ENCODE assay signal across 27 cellular contexts in genomic region chrY:9124623-9125022, GRCh38.
"Had no signal": no experiment of that assay in that cellular context is flagged by ENCODE, and none has a peak within 500 bp of the region (broad histone marks: within the 10 kb centered on the region; RNA-seq: fewer than 3 reads in every experiment).

No MANE protein-coding gene starts in this region.

- H3K4me3 ChIP-seq: lower lobe of right lung, pancreas, prostate gland, skin epidermis, stomach, testis, thyroid gland, transverse colon, upper lobe of left lung, vagina had no signal

- H3K27ac ChIP-seq: lower lobe of right lung, pancreas, prostate gland, skin epidermis, stomach, testis, thyroid gland, transverse colon, upper lobe of left lung, vagina had no signal

- ATAC-seq: left cardiac atrium; left lobe of liver; lower lobe of right lung; naive thymus-derived CD8-positive, alpha-beta T cell; pancreas; right cardiac atrium; sciatic nerve; stimulated activated naive B cell treated with anti-CD40 and anti-IgM and Interleukin-4, amounts not matched to agents 10 μg/mL and 1 μg/mL and 100 μg/mL, for 72 hours; stimulated activated naive CD8-positive, alpha-beta T cell treated with anti-CD3 and anti-CD28 coated beads, Interleukin-15, Interleukin-2, amounts not matched to agents 100 U/mL and 50 U/mL, for 24 hours had no signal

- DNase-seq: kidney glomerular epithelial cell; left cardiac atrium; lower lobe of right lung; mammary epithelial cell; mesenchymal stem cell; naive thymus-derived CD8-positive, alpha-beta T cell; nucleus accumbens; pancreas; posterior cingulate gyrus; retina; right cardiac atrium; stimulated activated CD4-positive, alpha-beta T cell treated with anti-CD3 and anti-CD28 coated beads, Interleukin-12 subunit alpha, Interleukin-12 subunit beta, amount 100 ng/mL, for 4 hours; stimulated activated CD4-positive, alpha-beta T cell treated with anti-CD3 and anti-CD28 coated beads, Interleukin-15, amount 100 ng/mL, for 24 hours; stimulated activated CD4-positive, alpha-beta T cell treated with anti-CD3 and anti-CD28 coated beads, Interleukin-2, amount 100 ng/mL, for 24 hours; stimulated activated CD4-positive, alpha-beta T cell treated with anti-CD3 and anti-CD28 coated beads, Interleukin-4, amount 100 ng/mL, for 1 hour; stimulated activated naive B cell treated with anti-CD40 and anti-IgM and Interleukin-4, amounts not matched to agents 10 μg/mL and 1 μg/mL and 100 μg/mL, for 72 hours; stimulated activated naive CD8-positive, alpha-beta T cell treated with anti-CD3 and anti-CD28 coated beads, Interleukin-15, Interleukin-2, amounts not matched to agents 100 U/mL and 50 U/mL, for 24 hours; stomach; testis; thyroid gland; transverse colon; upper lobe of left lung had no signal

- H3K9me3 ChIP-seq: lower lobe of right lung, pancreas, prostate gland, stomach, testis, thyroid gland, transverse colon, upper lobe of left lung, vagina had no signal

- H3K4me1 ChIP-seq: lower lobe of right lung, pancreas, prostate gland, stomach, testis, thyroid gland, upper lobe of left lung, vagina had no signal

- H3K36me3 ChIP-seq: lower lobe of right lung, pancreas, prostate gland, stomach, thyroid gland, transverse colon, upper lobe of left lung, vagina had no signal
